In genomic region chr22:17095538-17095937, GRCh38 we compare ENCODE assay signal across 13 cellular contexts. TPM values are rescaled to one million over a fixed set of nuclear protein-coding genes. Genes with fewer than 3 reads are reported as not detected.
DNase-seq lines count a peak whose midpoint lies in the region; ATAC-seq and TF ChIP-seq lines count a peak whose summit lies in the region.
"Had no signal": no experiment of that assay in that cellular context is flagged by ENCODE, and none has a peak within 500 bp of the region (broad histone marks: within the 10 kb centered on the region; RNA-seq: fewer than 3 reads in every experiment).

No MANE protein-coding gene starts in this region.

- no peaks in the 10 kb centered on the region for H3K36me3 Mint-ChIP-seq in Calu3 (ENCODE audit: insufficient read depth, unreplicated experiment)

- BruUV-seq in Panc1 (replicated peaks; lab: Mats Ljungman, UMichigan) (no TSS peak), Calu3 (replicated peaks; lab: Mats Ljungman, UMichigan) (no TSS peak)

- ATAC-seq in Panc1 (no peak), foreskin keratinocyte (no peak)
- ATAC-seq: activated CD4-positive, alpha-beta T cell treated with anti-CD3 and anti-CD28 coated beads for 36 hours had no signal

- H3K9me3 ChIP-seq in Panc1 (ENCODE audit: control insufficient read depth, insufficient read depth, low read depth, low read length) (no peaks in the 10 kb centered on the region), ovary (no peaks in the 10 kb centered on the region)

- TF ChIP-seq CTCF in AG10803 (conservative IDR thresholded peaks at IDR 0.05; ENCODE audit: low read length) (peak; percentile 36), GM06990 (IDR thresholded peaks at IDR 0.05; ENCODE audit: insufficient read depth, low read length, poor library complexity, severe bottlenecking) (peak; percentile 47), Panc1 (IDR thresholded peaks at IDR 0.05) (peak; percentile 63; the same call in 1 of the 2 replicates), foreskin keratinocyte (conservative IDR thresholded peaks at IDR 0.05) (peak; percentile 27), Calu3 (IDR thresholded peaks at IDR 0.05; ENCODE audit: unreplicated experiment) (no peak), ovary (IDR thresholded peaks at IDR 0.05) (no peak)

- peak; percentile 9 for DNase-seq in AG10803 (ENCODE audit: low read depth)
- DNase-seq in GM06990 (ENCODE audit: extremely low read depth, insufficient read length), result no peak
- no peak for DNase-seq in Panc1 (ENCODE audit: low read depth, low spot score)
- DNase-seq in foreskin keratinocyte, result no peak
- DNase-seq in NCI-H510A (lab: John Stamatoyannopoulos, UW), result no peak
- no peak for DNase-seq in Calu3
- no peak for DNase-seq in ovary
- DNase-seq in COLO668 (lab: John Stamatoyannopoulos, UW; ENCODE audit: unreplicated experiment), result no peak
- DNase-seq: activated CD4-positive, alpha-beta T cell treated with anti-CD3 and anti-CD28 coated beads for 36 hours; amygdala; GF-D8; RPMI8226; stimulated activated CD4-positive, alpha-beta T cell treated with anti-CD3 and anti-CD28 coated beads, Interleukin-4, amount 100 ng/mL, for 4 hours had no signal

- no peak for TF ChIP-seq POLR2A in ovary (IDR thresholded peaks at IDR 0.05)

- intact Hi-C loops in Panc1 (cut with micrococcal nuclease; ENCODE audit: unreplicated experiment), result no loop called here
- intact Hi-C loops in Calu3 (cut with micrococcal nuclease; ENCODE audit: unreplicated experiment), result no loop called here
- intact Hi-C loops in ovary (cut with DNase I), result loop anchor here in 1 of 4 donors (10.0 kb wide), 1 partner anchor 399 kb away; no protein-coding TSS in a partner anchor

- H3K27me3 ChIP-seq in GM06990 (replicated peaks; ENCODE audit: control insufficient read depth, insufficient read depth, low read length), result no peaks in the 10 kb centered on the region
- no peaks in the 10 kb centered on the region for H3K27me3 ChIP-seq in Panc1 (ENCODE audit: control insufficient read depth, insufficient read depth, low read length)
- H3K27me3 ChIP-seq in foreskin keratinocyte, result no peaks in the 10 kb centered on the region
- H3K27me3 ChIP-seq in ovary, result no peaks in the 10 kb centered on the region

- H3K27ac Mint-ChIP-seq in Calu3 (ENCODE audit: unreplicated experiment), result no peak overlapping the region
- H3K27ac Mint-ChIP-seq: activated CD4-positive, alpha-beta T cell treated with anti-CD3 and anti-CD28 coated beads for 36 hours had no signal

- H3K4me3 Mint-ChIP-seq in Calu3 (ENCODE audit: low read depth, unreplicated experiment), result no peak overlapping the region
- H3K4me3 Mint-ChIP-seq: activated CD4-positive, alpha-beta T cell treated with anti-CD3 and anti-CD28 coated beads for 36 hours had no signal

- no peaks in the 10 kb centered on the region for H3K4me1 Mint-ChIP-seq in Calu3 (ENCODE audit: low read depth, unreplicated experiment)

- H3K4me3 ChIP-seq in AG10803 (ENCODE audit: low read length), result no peak overlapping the region
- H3K4me3 ChIP-seq in GM06990 (replicated peaks; ENCODE audit: low read depth, low read length), result no peak overlapping the region
- no peak overlapping the region for H3K4me3 ChIP-seq in Panc1 (ENCODE audit: low read depth in 2 of 2, low read length in 2 of 2)
- H3K4me3 ChIP-seq in ovary, result no peak overlapping the region

- POLR2A ChIA-PET in Panc1 (lab: Charles Lee), result no interaction called here

- H3K27ac ChIP-seq in Panc1 (ENCODE audit: low read length) (no peak overlapping the region), foreskin keratinocyte (no peak overlapping the region), ovary (no peak overlapping the region)

- CTCF ChIA-PET in Panc1 (lab: Charles Lee), result no interaction called here
- CTCF ChIA-PET in Calu3 (lab: Charles Lee), result no interaction called here

- 75 to 88% (median 86%) methylated on average over 6 of the region's 6 CpGs for WGBS in ovary, 3 donors

- in situ Hi-C loops in Panc1 (cut with HindIII; ENCODE audit: low pct_unique_long_range_greater_than_20kb, low sequenced_read_pairs), result no loop called here

- H3K27me3 Mint-ChIP-seq in Calu3 (ENCODE audit: unreplicated experiment), result no peaks in the 10 kb centered on the region
- H3K27me3 Mint-ChIP-seq: activated CD4-positive, alpha-beta T cell treated with anti-CD3 and anti-CD28 coated beads for 36 hours had no signal

- H3K4me1 ChIP-seq in Panc1 (ENCODE audit: control insufficient read depth, insufficient read depth, low read length) (no peaks in the 10 kb centered on the region), foreskin keratinocyte (peaks cover 2% of the 10 kb centered on the region), ovary (ENCODE audit: insufficient read depth) (no peaks in the 10 kb centered on the region)

- TF ChIP-seq EP300 in ovary (IDR thresholded peaks at IDR 0.05), result no peak

- H3K9me3 Mint-ChIP-seq in Calu3 (ENCODE audit: low read depth, unreplicated experiment), result no peaks in the 10 kb centered on the region

- H3K36me3 ChIP-seq in GM06990 (ENCODE audit: control insufficient read depth, insufficient read depth, low read length), result peaks cover 5% of the 10 kb centered on the region
- no peaks in the 10 kb centered on the region for H3K36me3 ChIP-seq in Panc1 (ENCODE audit: control insufficient read depth, insufficient read depth, low read length)
- H3K36me3 ChIP-seq in ovary, result no peaks in the 10 kb centered on the region

RNA-seq across cellular contexts. Expression of gene IL17RA, which starts 10.7 kb away (rescaled TPM):
- 11.7 TPM for total RNA-seq in Panc1 (2021; ENCODE audit: unreplicated experiment)
- 9.1 TPM for polyA plus RNA-seq in Panc1 (2012; ENCODE audit: insufficient read length)
- total RNA-seq in foreskin keratinocyte, result 8.5 and 9.1 TPM in 2 replicates
- 4.1 and 5.6 TPM in 2 replicates for polyA plus RNA-seq in foreskin keratinocyte
- 14.1 and 18.0 TPM in 2 replicates for total RNA-seq in Calu3 (2022)
- 10 to 100 TPM in 5 of 7 donors, 1 to 10 TPM in 2; 7.3 to 18.1 (median 14.0) TPM for total RNA-seq in ovary
- polyA plus RNA-seq in ovary, result 10 to 100 TPM in 1 of 2 donors, 1 to 10 TPM in 1; 6.4 to 11.2 TPM

RNA-seq across cellular contexts. Expression of gene TMEM121B, which starts 25.6 kb away (rescaled TPM):
- 0.44 TPM for total RNA-seq in Panc1 (2021; ENCODE audit: unreplicated experiment)
- 0.40 TPM for polyA plus RNA-seq in Panc1 (2012; ENCODE audit: insufficient read length)
- total RNA-seq in foreskin keratinocyte, result 0.03 and 0.04 TPM in 2 replicates
- polyA plus RNA-seq in foreskin keratinocyte, result 0.01 TPM in 2 replicates
- 0.21 and 0.42 TPM in 2 replicates for total RNA-seq in Calu3 (2022)
- 1 to 10 TPM in 1 of 7 donors, under 1 TPM in 6; 0.12 to 1.1 (median 0.53) TPM for total RNA-seq in ovary
- polyA plus RNA-seq in ovary, result under 1 TPM; 0.17 to 0.67 TPM

Comparison
In these comparisons a context has a peak if more than half of its experiments do, and no peak if none do; other contexts are left out.
1. CTCF ChIP-seq: peak in AG10803 (single experiment), GM06990 (single experiment), Panc1 (single experiment) and foreskin keratinocyte (single experiment); none in Calu3 (single experiment) and ovary (0 of 3).